In genomic region chr19:5748920-5749319, GRCh38 we compare ENCODE assay signal across 8 cellular contexts. TPM values are rescaled to one million over a fixed set of nuclear protein-coding genes. Genes with fewer than 3 reads are reported as not detected.
"Had no signal": no experiment of that assay in that cellular context is flagged by ENCODE, and none has a peak within 500 bp of the region (broad histone marks: within the 10 kb centered on the region; RNA-seq: fewer than 3 reads in every experiment).

No MANE protein-coding gene starts in this region.

RNA-seq across cellular contexts. Expression of gene CATSPERD, which starts 28.5 kb away (rescaled TPM):
- total RNA-seq: activated CD8-positive, alpha-beta T cell treated with anti-CD3 and anti-CD28 coated beads for 36 hours; activated naive CD8-positive, alpha-beta T cell treated with anti-CD3 and anti-CD28 coated beads, Interleukin-2, amount 10 ng/mL, durations not matched to agents 7 days and 5 days; activated T-cell treated with anti-CD3 and anti-CD28 coated beads, Interleukin-2, amount 50 U/mL, for 72 hours; activated T-helper 2 cell treated with anti-CD3 and anti-CD28 coated beads, Interferon-gamma antibody, Interleukin-2, Interleukin-4, amounts not matched to agents 10 μg/mL and 5 μg/mL and 100 μg/mL, durations not matched to agents 14 hours and 24 hours and 36 hours; adrenal gland; cardiac septum; Peyer's patch; SJSA1 had no signal
- polyA plus RNA-seq: adrenal gland had no signal
